26 cellular contexts compared by ENCODE assay signal in the genomic region with DNA sequence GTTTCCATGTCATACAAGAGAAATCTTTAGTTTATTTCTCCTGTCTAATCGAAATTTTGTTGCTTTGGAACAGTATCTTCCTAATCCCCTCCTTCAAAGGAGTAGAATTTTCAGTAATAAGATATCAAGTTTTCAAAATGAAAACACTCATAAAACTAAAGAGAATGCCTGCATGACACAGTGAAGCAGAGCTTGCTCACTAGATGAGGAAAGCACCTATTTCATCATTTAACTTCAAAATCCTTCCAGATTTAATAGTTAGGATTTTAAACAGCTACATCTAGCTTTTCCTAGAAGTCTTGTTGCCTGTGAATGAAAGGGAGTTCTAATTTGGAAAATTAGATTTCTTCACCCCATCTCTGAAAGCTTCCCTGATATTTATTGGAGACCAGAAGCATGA.
"Had no signal": no experiment of that assay in that cellular context is flagged by ENCODE, and none has a peak within 500 bp of the region (broad histone marks: within the 10 kb centered on the region; RNA-seq: fewer than 3 reads in every experiment).

No MANE protein-coding gene starts in this region.

- H3K27ac ChIP-seq: cardiac muscle cell, foreskin keratinocyte, neutrophil, pancreas, psoas muscle, right atrium auricular region, skin epidermis, thoracic aorta, vagina had no signal

- H3K36me3 ChIP-seq: cardiac muscle cell, neutrophil, pancreas, right atrium auricular region, thoracic aorta, vagina had no signal

- H3K4me1 ChIP-seq: foreskin keratinocyte, pancreas, psoas muscle, right atrium auricular region, vagina had no signal

- ATAC-seq: activated CD4-positive, alpha-beta T cell treated with anti-CD3 and anti-CD28 coated beads for 36 hours; esophagus mucosa; foreskin keratinocyte; left lobe of liver; natural killer cell; pancreas; psoas muscle; T-helper 17 cell had no signal

- H3K4me3 ChIP-seq: cardiac muscle cell, lung, pancreas, psoas muscle, right atrium auricular region, skin epidermis, thoracic aorta, vagina had no signal

- H3K9me3 ChIP-seq: neutrophil, pancreas, psoas muscle, right atrium auricular region, thoracic aorta, vagina had no signal

- H3K27me3 ChIP-seq: cardiac muscle cell, neutrophil, right atrium auricular region, vagina had no signal

- DNase-seq: activated B cell treated with CpG ODN at 0.5 μM for 24 hours; activated CD4-positive, alpha-beta T cell treated with anti-CD3 and anti-CD28 coated beads for 36 hours; activated CD4-positive, alpha-beta T cell treated with anti-CD3 and anti-CD28 coated beads, Interleukin-2, amount 50 U/mL, for 48 hours; activated CD8-positive, alpha-beta memory T cell treated with anti-CD3 and anti-CD28 coated beads, Interleukin-2, amount 50 U/mL, for 48 hours; activated naive CD4-positive, alpha-beta T cell treated with anti-CD3 and anti-CD28 coated beads for 36 hours; activated naive CD8-positive, alpha-beta T cell treated with anti-CD3 and anti-CD28 coated beads, Interleukin-2, amount 10 ng/mL, durations not matched to agents 7 days and 5 days; activated T-cell treated with anti-CD3 and anti-CD28 coated beads, Interleukin-2, amount 50 U/mL, for 48 hours; effector CD4-positive, alpha-beta T cell; foreskin keratinocyte; midbrain; natural killer cell; pancreas; psoas muscle; stimulated activated CD4-positive, alpha-beta T cell treated with anti-CD3 and anti-CD28 coated beads, Interleukin-15, amount 100 ng/mL, for 24 hours; stimulated activated naive CD4-positive, alpha-beta T cell; SW 1271; T-helper 17 cell had no signal
